In genomic region chr15:75143738-75144334, GRCh38 we compare ENCODE assay signal across 1 cellular context.
TF ChIP-seq lines count a peak whose summit lies in the region.

No MANE protein-coding gene starts in this region.

TF ChIP-seq in A549, 52 proteins besides CTCF, POLR2A, EP300 and RAD21 (continued from another document):
- TF ChIP-seq NFE2L2 (conservative IDR thresholded peaks at IDR 0.05; ENCODE audit: low read length) = no peak
